In the genomic region with DNA sequence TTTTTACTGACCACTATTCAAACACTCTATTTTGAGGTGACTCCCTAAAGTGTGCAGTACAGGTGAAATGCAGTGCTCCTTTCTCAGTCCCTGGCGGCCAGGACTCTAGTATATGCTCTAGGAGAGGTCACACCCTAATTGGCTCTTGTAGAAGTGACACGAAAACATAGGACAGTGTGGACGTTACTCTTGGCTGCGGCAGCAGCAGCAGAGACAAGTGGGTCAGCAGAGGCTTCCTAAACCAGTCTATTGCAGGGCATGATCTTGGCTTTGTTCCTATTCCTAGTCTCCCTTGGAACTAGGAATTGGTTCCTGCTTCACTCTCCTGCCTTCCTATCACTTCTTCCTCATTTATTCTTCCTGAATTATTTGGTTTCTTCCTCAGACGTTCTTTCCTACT, we compare ENCODE assay signal across 32 cellular contexts.
"Had no signal": no experiment of that assay in that cellular context is flagged by ENCODE, and none has a peak within 500 bp of the region (broad histone marks: within the 10 kb centered on the region; RNA-seq: fewer than 3 reads in every experiment).

No MANE protein-coding gene starts in this region.

- H3K9me3 ChIP-seq: MG63, SK-N-SH had no signal

- FAIRE-seq: K562 had no signal

- H3K4me3 ChIP-seq: K562, MG63, Peyer's patch, SJSA1 had no signal

- H3K4me2 ChIP-seq: SK-N-SH had no signal

- H3K27ac ChIP-seq: Peyer's patch, SJSA1 had no signal

- H3K9ac ChIP-seq: SK-N-SH had no signal

- H3K4me1 ChIP-seq: SJSA1 had no signal

- H3K36me3 ChIP-seq: MG63, Peyer's patch, SJSA1 had no signal

- ATAC-seq: K562, PC-3 had no signal

- DNase-seq: Kasumi-1, KG1, MG63, NCI-H1048, NCI-H1092 treated with DMSO at 0.1 percent for 48 hours, NCI-H1105 treated with DMSO at 0.1 percent for 48 hours, NCI-H1417, NCI-H1436, NCI-H146, NCI-H1694, NCI-H187, NCI-H1930, NCI-H2029 treated with DMSO at 0.1 percent for 48 hours, NCI-H2081 treated with DMSO at 0.1 percent for 48 hours, NCI-H2107, NCI-H2171, NCI-H345, NCI-H446, NCI-H524 treated with DMSO at 0.1 percent for 48 hours, NCI-H526 treated with DMSO at 0.1 percent for 48 hours, NCI-H774, OCI-M1, PC-3, Peyer's patch, Right ventricle myocardium superior, RPMI8226, SHP77 treated with DMSO at 0.1 percent for 48 hours, SK-N-SH, SW 1271, T-helper 1 cell had no signal
